Comparison of ENCODE assay signal across 21 cellular contexts in genomic region chr20:24134930-24135329, GRCh38.
DNase-seq lines count a peak whose midpoint lies in the region; ATAC-seq, FAIRE-seq and TF ChIP-seq lines count a peak whose summit lies in the region.
"Had no signal": no experiment of that assay in that cellular context is flagged by ENCODE, and none has a peak within 500 bp of the region (broad histone marks: within the 10 kb centered on the region; RNA-seq: fewer than 3 reads in every experiment).

No MANE protein-coding gene starts in this region.

- H2BK20ac ChIP-seq in H1 (ENCODE audit: low read length) = no peak overlapping the region

- intact Hi-C loops in PC-3 (cut with micrococcal nuclease) = no loop called here

- peak overlapping the region in 4 of 11 experiments; percentile 12 to 45 (median 19); a peak in 7 of 22 replicates for H3K27ac ChIP-seq in BLaER1 treated with 17β-estradiol and CSF1 and Interleukin-3, amounts not matched to agents 10 nM and 100 nM
- H3K27ac ChIP-seq in PC-3 (ENCODE audit: low read length) (peak overlapping the region; percentile 98), H1 (ENCODE audit: low read depth, low read length) (no peak overlapping the region), brain microvascular endothelial cell (no peak overlapping the region)

- no peak overlapping the region for H4K91ac ChIP-seq in H1 (replicated peaks; ENCODE audit: insufficient read length, low read length)

- H2AFZ ChIP-seq in PC-3 (ENCODE audit: low read length) = 0 out of 2 replicates have a peak overlapping the region, but pooled peaks have one; percentile 4
- H2AFZ ChIP-seq in H1 (ENCODE audit: low read length) = no peak overlapping the region

- no peak overlapping the region for H3K23ac ChIP-seq in H1 (ENCODE audit: insufficient read length)

- no peak overlapping the region for H2BK120ac ChIP-seq in H1 (replicated peaks; ENCODE audit: low read depth, low read length)

- no peak overlapping the region for H3K4ac ChIP-seq in H1 (replicated peaks; ENCODE audit: insufficient read length, low read depth, low read length)

- no peak for TF ChIP-seq POLR2A in H1 (IDR thresholded peaks at IDR 0.05; ENCODE audit: control extremely low read depth in 1 of 2, low read depth in 2 of 2, low read length in 2 of 2)

- DNase-seq in PC-3 = no peak
- no peak for DNase-seq in H1 (ENCODE audit: low read depth in 1 of 2, low spot score in 2 of 2)
- no peak for DNase-seq in natural killer cell treated with Interleukin-12 subunit alpha and Interleukin-12 subunit beta and Interleukin-15 and Interleukin-18, amount 100 ng/mL, for 72 hours (ENCODE audit: low spot score)
- DNase-seq in OCI-M2 (lab: John Stamatoyannopoulos, UW; ENCODE audit: unreplicated experiment) = no peak
- DNase-seq in brain microvascular endothelial cell = no peak
- no peak for DNase-seq in middle frontal gyrus (ENCODE audit: extremely low spot score, low spot score)
- no peak for DNase-seq in T-helper 1 cell
- DNase-seq: CD8-positive, alpha-beta T cell; DMS153; DMS79 treated with DMSO at 0.1 percent for 48 hours; EL had no signal

- H3K4me3 ChIP-seq in BLaER1 treated with 17β-estradiol and CSF1 and Interleukin-3, amounts not matched to agents 10 nM and 100 nM = no peak overlapping the region
- H3K4me3 ChIP-seq in PC-3 (ENCODE audit: low read length) (peak overlapping the region; percentile 86), H1 (ENCODE audit: extremely low read depth in 1 of 4, insufficient read depth in 2 of 4, low read depth in 3 of 4, low read length in 4 of 4) (no peak overlapping the region), brain microvascular endothelial cell (ENCODE audit: low read depth, low read length) (no peak overlapping the region)

- H3K9ac ChIP-seq in BLaER1 treated with 17β-estradiol and CSF1 and Interleukin-3, amounts not matched to agents 10 nM and 100 nM = peak overlapping the region in 1 of 11 experiments; percentile 7; a peak in 1 of 22 replicates
- H3K9ac ChIP-seq in PC-3 (ENCODE audit: low read length) (peak overlapping the region; percentile 98), H1 (replicated peaks in 1 of 4; ENCODE audit: extremely low read depth in 1 of 4, low read depth in 3 of 4, low read length in 3 of 4) (no peak overlapping the region)

- H3K56ac ChIP-seq in H1 (replicated peaks; ENCODE audit: insufficient read length, low read depth, low read length) = no peak overlapping the region

- H3K27me3 ChIP-seq in BLaER1 treated with 17β-estradiol and CSF1 and Interleukin-3, amounts not matched to agents 10 nM and 100 nM = no peaks in the 10 kb centered on the region
- no peaks in the 10 kb centered on the region for H3K27me3 ChIP-seq in PC-3 (ENCODE audit: low read length)
- no peaks in the 10 kb centered on the region for H3K27me3 ChIP-seq in H1 (replicated peaks in 1 of 4; ENCODE audit: control insufficient read depth in 3 of 4, extremely low read depth in 1 of 4, insufficient read depth in 3 of 4, low read length in 3 of 4)
- H3K27me3 ChIP-seq in brain microvascular endothelial cell (replicated peaks) = no peaks in the 10 kb centered on the region

- TF ChIP-seq EP300 in H1 (IDR thresholded peaks at IDR 0.05; ENCODE audit: borderline replicate concordance in 1 of 2, low read depth in 2 of 2, low read length in 2 of 2) = no peak

- H2AK5ac ChIP-seq in H1 (ENCODE audit: low read depth, low read length) = no peak overlapping the region

- H4K8ac ChIP-seq in H1 (ENCODE audit: extremely low read depth, insufficient read depth, low read length) = 0 out of 2 replicates have a peak overlapping the region, but pooled peaks have one; percentile 9

- WGBS in H1 (ENCODE audit: extremely low coverage in 1 of 2, insufficient coverage in 1 of 2, insufficient read length in 1 of 2, insufficient replicate concordance in 2 of 2, low coverage in 1 of 2, low lambda C conversion rate in 2 of 2, missing lambda C conversion rate in 1 of 2), 2 experiments = 90% methylated on average over 19 of the region's 22 CpGs; no CpG with 5 or more reads in 1 of the 2 experiments

- peaks cover 11% of the 10 kb centered on the region for H3K9me3 Mint-ChIP-seq in natural killer cell treated with Interleukin-12 subunit alpha and Interleukin-12 subunit beta and Interleukin-15 and Interleukin-18, amount 100 ng/mL, for 72 hours
- H3K9me3 Mint-ChIP-seq: CD8-positive, alpha-beta T cell had no signal

- CTCF ChIA-PET in PC-3 (lab: Charles Lee) = interaction anchor here (0.7 kb wide), 1 partner anchor 15 kb away, joined by 3 read pairs; no protein-coding TSS in a partner anchor
- CTCF ChIA-PET in H1 (lab: Charles Lee; ENCODE audit: partially characterized antibody) = interaction anchor here (0.6 to 3.9 kb wide), 3 partner anchors 15 to 1337 kb away, joined by 3 to 13 read pairs (median 3); no protein-coding TSS in a partner anchor

- H3K27me3 Mint-ChIP-seq in natural killer cell treated with Interleukin-12 subunit alpha and Interleukin-12 subunit beta and Interleukin-15 and Interleukin-18, amount 100 ng/mL, for 72 hours = no peaks in the 10 kb centered on the region

- H4K5ac ChIP-seq in H1 (ENCODE audit: insufficient read length, low read depth, low read length) = no peak overlapping the region

- FAIRE-seq in H1 (lab: Jason Lieb, UNC) = no peak
- FAIRE-seq: A204.1, D721Med, G401.6, GM12891, GM19239, H54 had no signal

- H2BK12ac ChIP-seq in H1 (ENCODE audit: low read depth, low read length) = no peak overlapping the region

- in situ Hi-C loops in brain microvascular endothelial cell (cut with HindIII; ENCODE audit: low pct_ligation_motif_present, low sequenced_read_pairs) = no loop called here

- BruUV-seq in PC-3 (replicated peaks; lab: Mats Ljungman, UMichigan) = TSS peak; percentile 50

- H2BK5ac ChIP-seq in H1 (ENCODE audit: low read depth, low read length) = no peak overlapping the region

- H3K4me1 Mint-ChIP-seq in natural killer cell treated with Interleukin-12 subunit alpha and Interleukin-12 subunit beta and Interleukin-15 and Interleukin-18, amount 100 ng/mL, for 72 hours (ENCODE audit: low read depth in 2 of 2) = peaks cover 50 to 52% of the 10 kb centered on the region in 2 donors
- H3K4me1 Mint-ChIP-seq: B cell had no signal

- ATAC-seq in PC-3 = no peak
- no peak for ATAC-seq in natural killer cell treated with Interleukin-12 subunit alpha and Interleukin-12 subunit beta and Interleukin-15 and Interleukin-18, amount 100 ng/mL, for 72 hours
- ATAC-seq: CD8-positive, alpha-beta T cell; HCT116 had no signal

- H3K4me2 ChIP-seq in BLaER1 treated with 17β-estradiol and CSF1 and Interleukin-3, amounts not matched to agents 10 nM and 100 nM = peak overlapping the region in 8 of 11 experiments; percentile 26 to 71 (median 60); a peak in 9 of 22 replicates
- peak overlapping the region; percentile 95 for H3K4me2 ChIP-seq in PC-3 (ENCODE audit: low read length)
- H3K4me2 ChIP-seq in H1 (ENCODE audit: insufficient read depth in 1 of 2, low read depth in 2 of 2, low read length in 2 of 2) = no peak overlapping the region

- no peaks in the 10 kb centered on the region for H3K9me2 ChIP-seq in PC-3 (replicated peaks; ENCODE audit: low read length)

- H3K27ac Mint-ChIP-seq in natural killer cell treated with Interleukin-12 subunit alpha and Interleukin-12 subunit beta and Interleukin-15 and Interleukin-18, amount 100 ng/mL, for 72 hours = peak overlapping the region; percentile 91 to 94
- H3K27ac Mint-ChIP-seq: B cell; CD14-positive monocyte; CD8-positive, alpha-beta T cell had no signal

- H3K14ac ChIP-seq in H1 (ENCODE audit: insufficient read length) = no peak overlapping the region

- peaks cover 5 to 25% (median 18%) of the 10 kb centered on the region in 10 experiments; a peak in 15 of 20 replicates for H3K4me1 ChIP-seq in BLaER1 treated with 17β-estradiol and CSF1 and Interleukin-3, amounts not matched to agents 10 nM and 100 nM
- peaks cover 72% of the 10 kb centered on the region for H3K4me1 ChIP-seq in PC-3 (ENCODE audit: insufficient read depth, low read length)
- H3K4me1 ChIP-seq in H1 (replicated peaks in 1 of 4; ENCODE audit: control insufficient read depth in 3 of 4, insufficient read depth in 4 of 4, low read length in 3 of 4) = peaks cover 0 to 2% (median 0%) of the 10 kb centered on the region in 4 experiments; a peak in 2 of 7 replicates

- TF ChIP-seq CTCF in PC-3 (conservative IDR thresholded peaks at IDR 0.05; ENCODE audit: low read depth, low read length) = no peak
- no peak for TF ChIP-seq CTCF in H1 (IDR thresholded peaks at IDR 0.05; ENCODE audit: control extremely low read depth in 1 of 3, insufficient read depth in 1 of 3, low read depth in 1 of 3, low read length in 3 of 3)
- no peak for TF ChIP-seq CTCF in brain microvascular endothelial cell (IDR thresholded peaks at IDR 0.05; ENCODE audit: low read depth, low read length, missing control alignments)

- H4K20me1 ChIP-seq in BLaER1 treated with 17β-estradiol and CSF1 and Interleukin-3, amounts not matched to agents 10 nM and 100 nM = no peaks in the 10 kb centered on the region
- H4K20me1 ChIP-seq in PC-3 (ENCODE audit: low read length) (peaks cover 29% of the 10 kb centered on the region), H1 (replicated peaks in 1 of 2; ENCODE audit: control insufficient read depth in 1 of 2, insufficient read depth in 2 of 2, low read length in 2 of 2) (no peaks in the 10 kb centered on the region)

- H3K36me3 Mint-ChIP-seq in natural killer cell treated with Interleukin-12 subunit alpha and Interleukin-12 subunit beta and Interleukin-15 and Interleukin-18, amount 100 ng/mL, for 72 hours = peaks cover 11% of the 10 kb centered on the region
- H3K36me3 Mint-ChIP-seq: CD14-positive monocyte; CD8-positive, alpha-beta T cell had no signal

- H3K36me3 ChIP-seq in BLaER1 treated with 17β-estradiol and CSF1 and Interleukin-3, amounts not matched to agents 10 nM and 100 nM = no peaks in the 10 kb centered on the region
- H3K36me3 ChIP-seq in PC-3 (ENCODE audit: low read depth, low read length) (peaks cover 58% of the 10 kb centered on the region), H1 (ENCODE audit: control insufficient read depth in 2 of 4, insufficient read depth in 4 of 4, low read length in 3 of 4) (no peaks in the 10 kb centered on the region), brain microvascular endothelial cell (replicated peaks) (no peaks in the 10 kb centered on the region)

- no peak overlapping the region for H2BK15ac ChIP-seq in H1 (ENCODE audit: low read length)

- peaks cover 26% of the 10 kb centered on the region for H3F3A ChIP-seq in PC-3 (ENCODE audit: low read length, unreplicated experiment)

- H3K4me3 Mint-ChIP-seq in natural killer cell treated with Interleukin-12 subunit alpha and Interleukin-12 subunit beta and Interleukin-15 and Interleukin-18, amount 100 ng/mL, for 72 hours = peak overlapping the region; percentile 69
- H3K4me3 Mint-ChIP-seq: B cell; CD14-positive monocyte; CD8-positive, alpha-beta T cell had no signal

- peaks cover 0 to 10% (median 2%) of the 10 kb centered on the region in 11 experiments; a peak in 14 of 22 replicates for H3K9me3 ChIP-seq in BLaER1 treated with 17β-estradiol and CSF1 and Interleukin-3, amounts not matched to agents 10 nM and 100 nM (replicated peaks in 1 of 11)
- peaks cover 9% of the 10 kb centered on the region; the same call in 1 of the 2 replicates for H3K9me3 ChIP-seq in PC-3 (ENCODE audit: low read length)
- H3K9me3 ChIP-seq in H1 (ENCODE audit: insufficient read depth in 2 of 2, low read depth in 1 of 2, low read length in 1 of 2) = no peaks in the 10 kb centered on the region

- no peak overlapping the region for H3K18ac ChIP-seq in H1 (ENCODE audit: extremely low read depth, low read length)

- TF ChIP-seq RAD21 in H1 (IDR thresholded peaks at IDR 0.05 in 1 of 2, conservative IDR thresholded peaks at IDR 0.05 in 1 of 2; ENCODE audit: low read depth in 2 of 2, low read length in 2 of 2) = no peak

- no peaks in the 10 kb centered on the region for H3K79me1 ChIP-seq in H1 (ENCODE audit: low read depth, low read length)

- POLR2A ChIA-PET in PC-3 (lab: Charles Lee; ENCODE audit: unreplicated experiment) = interaction anchor here (0.6 kb wide), 1 partner anchor 24 kb away, joined by 3 read pairs; no protein-coding TSS in a partner anchor
- POLR2A ChIA-PET in H1 (lab: Charles Lee; ENCODE audit: partially characterized antibody) = interaction anchor here (1.3 kb wide), 1 partner anchor 14 kb away, joined by 3 read pairs; no protein-coding TSS in a partner anchor

- H3K23me2 ChIP-seq in H1 (ENCODE audit: low read depth, low read length) = no peaks in the 10 kb centered on the region

- H3K79me2 ChIP-seq in PC-3 (ENCODE audit: low read length) (peaks cover 74% of the 10 kb centered on the region), H1 (ENCODE audit: control insufficient read depth in 1 of 2, insufficient read depth in 2 of 2, low read length in 2 of 2) (no peaks in the 10 kb centered on the region)

Comparison
In these comparisons a context has a peak if more than half of its experiments do, and no peak if none do; other contexts are left out.
1. H3K4me2 ChIP-seq: peak in BLaER1 treated with 17β-estradiol and CSF1 and Interleukin-3, amounts not matched to agents 10 nM and 100 nM (8 of 11) and PC-3 (single experiment); none in H1 (0 of 2).